In the genomic region with DNA sequence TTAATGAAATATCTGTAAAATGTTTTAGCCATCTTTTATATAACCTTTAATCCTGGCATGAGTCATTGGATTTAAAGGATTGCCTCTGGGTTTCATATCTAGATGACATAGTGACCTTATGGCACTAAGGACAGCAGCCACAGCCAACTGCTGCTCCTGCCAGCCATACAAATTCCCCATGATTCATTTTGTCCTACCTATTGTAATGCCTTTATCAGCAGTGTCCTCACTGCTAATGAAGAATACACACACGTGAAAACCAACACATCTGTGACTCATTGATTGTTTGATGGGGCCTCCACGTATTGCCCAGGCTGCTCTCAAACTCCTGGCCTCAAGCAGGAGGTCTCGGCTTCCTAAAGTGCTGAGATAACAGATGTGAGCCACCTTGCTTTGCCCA, we compare ENCODE assay signal across 1 cellular context.
TF ChIP-seq lines count a peak whose summit lies in the region.

No MANE protein-coding gene starts in this region.

TF ChIP-seq in K562, 482 proteins besides CTCF, POLR2A, EP300 and RAD21:
- TF ChIP-seq ARID1B (IDR thresholded peaks at IDR 0.05) (peak; percentile 23; the same call in 1 of the 2 replicates), FOSL1 (tag; conservative IDR thresholded peaks at IDR 0.05) (peak; percentile 86), NONO (IDR thresholded peaks at IDR 0.05; ENCODE audit: low read depth in 2 of 2, low read length in 1 of 2) (no peak), BHLHE40 (IDR thresholded peaks at IDR 0.05; ENCODE audit: low read length) (peak; percentile 54), CBFA2T3 (IDR thresholded peaks at IDR 0.05) (peak; percentile 38), SOX6 (IDR thresholded peaks at IDR 0.05) (peak; percentile 85), CEBPG (CRISPR knock-in tag; IDR thresholded peaks at IDR 0.05) (no peak), CEBPG (tag; conservative IDR thresholded peaks at IDR 0.05 in 1 of 2, IDR thresholded peaks at IDR 0.05 in 1 of 2) (no peak), TRIM24 (IDR thresholded peaks at IDR 0.05) (no peak), ZNF311 (CRISPR knock-in tag; IDR thresholded peaks at IDR 0.05) (no peak), U2AF1 (optimal IDR thresholded peaks at IDR 0.05; ENCODE audit: low read depth, low read length) (no peak), ZNF3 (CRISPR knock-in tag; IDR thresholded peaks at IDR 0.05) (no peak)
- TF ChIP-seq, protein P1, sequence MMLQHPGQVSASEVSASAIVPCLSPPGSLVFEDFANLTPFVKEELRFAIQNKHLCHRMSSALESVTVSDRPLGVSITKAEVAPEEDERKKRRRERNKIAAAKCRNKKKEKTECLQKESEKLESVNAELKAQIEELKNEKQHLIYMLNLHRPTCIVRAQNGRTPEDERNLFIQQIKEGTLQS (IDR thresholded peaks at IDR 0.05), result peak; percentile 42
- TF ChIP-seq, protein P1 (CRISPR knock-in tag; conservative IDR thresholded peaks at IDR 0.05), result no peak
